Comparison of ENCODE assay signal across 18 cellular contexts in genomic region chr15:46636220-46636619, GRCh38.
DNase-seq lines count a peak whose midpoint lies in the region; TF ChIP-seq lines count a peak whose summit lies in the region.
"Had no signal": no experiment of that assay in that cellular context is flagged by ENCODE, and none has a peak within 500 bp of the region (broad histone marks: within the 10 kb centered on the region; RNA-seq: fewer than 3 reads in every experiment).

No MANE protein-coding gene starts in this region.

- no peaks in the 10 kb centered on the region for H3K27me3 Mint-ChIP-seq in neural progenitor cell (ENCODE audit: insufficient read depth, low read depth)
- H3K27me3 Mint-ChIP-seq: activated naive CD8-positive, alpha-beta T cell treated with anti-CD3 and anti-CD28 coated beads, Interleukin-2, amount 50 U/mL, for 24 hours had no signal

- H3K4me1 Mint-ChIP-seq in neural progenitor cell = peaks cover 28% of the 10 kb centered on the region
- H3K4me1 Mint-ChIP-seq: activated naive CD8-positive, alpha-beta T cell treated with anti-CD3 and anti-CD28 coated beads, Interleukin-2, amount 50 U/mL, for 24 hours; natural killer cell had no signal

- no peaks in the 10 kb centered on the region for H3K9me3 Mint-ChIP-seq in neural progenitor cell
- H3K9me3 Mint-ChIP-seq: activated naive CD8-positive, alpha-beta T cell treated with anti-CD3 and anti-CD28 coated beads, Interleukin-2, amount 50 U/mL, for 24 hours had no signal

- H3K9me3 ChIP-seq in neural progenitor cell (ENCODE audit: low read depth) (no peaks in the 10 kb centered on the region), Karpas-422 (ENCODE audit: low read length) (peaks cover 34% of the 10 kb centered on the region)
- H3K9me3 ChIP-seq: gastroesophageal sphincter had no signal

- H3K9ac ChIP-seq in neural progenitor cell = no peak overlapping the region
- H3K9ac ChIP-seq in Karpas-422 (ENCODE audit: low read length) = no peak overlapping the region

- no peaks in the 10 kb centered on the region for H3K9me2 ChIP-seq in Karpas-422 (replicated peaks; ENCODE audit: insufficient read depth, low read length)

- peak; percentile 24 for TF ChIP-seq CTCF in neural progenitor cell (IDR thresholded peaks at IDR 0.05)

- H3K4me2 ChIP-seq in neural progenitor cell (no peak overlapping the region), Karpas-422 (ENCODE audit: low read depth, low read length, poor library complexity, severe bottlenecking) (no peak overlapping the region)

- H3K4me1 ChIP-seq in neural progenitor cell (peaks cover 20% of the 10 kb centered on the region), Karpas-422 (ENCODE audit: low read length) (no peaks in the 10 kb centered on the region)
- H3K4me1 ChIP-seq: gastroesophageal sphincter, SJCRH30, spleen had no signal

- peak overlapping the region; percentile 4 for H3K4me3 Mint-ChIP-seq in neural progenitor cell
- H3K4me3 Mint-ChIP-seq: activated naive CD8-positive, alpha-beta T cell treated with anti-CD3 and anti-CD28 coated beads, Interleukin-2, amount 50 U/mL, for 24 hours; natural killer cell had no signal

- no peaks in the 10 kb centered on the region for H3K36me3 Mint-ChIP-seq in neural progenitor cell

- no peaks in the 10 kb centered on the region for H3F3A ChIP-seq in neural progenitor cell (ENCODE audit: low read depth)

- H3K79me2 ChIP-seq in neural progenitor cell (ENCODE audit: low read depth) (no peaks in the 10 kb centered on the region), Karpas-422 (ENCODE audit: low read length) (no peaks in the 10 kb centered on the region)

- H3K36me3 ChIP-seq in neural progenitor cell = no peaks in the 10 kb centered on the region
- no peaks in the 10 kb centered on the region for H3K36me3 ChIP-seq in Karpas-422 (ENCODE audit: insufficient read depth, low read length)
- H3K36me3 ChIP-seq: gastroesophageal sphincter, SJCRH30, spleen had no signal

- H3K27ac Mint-ChIP-seq in neural progenitor cell = peak overlapping the region; percentile 25
- H3K27ac Mint-ChIP-seq: activated naive CD8-positive, alpha-beta T cell treated with anti-CD3 and anti-CD28 coated beads, Interleukin-2, amount 50 U/mL, for 24 hours; natural killer cell had no signal

- no peak overlapping the region for H2AFZ ChIP-seq in neural progenitor cell (replicated peaks)
- H2AFZ ChIP-seq in Karpas-422 (ENCODE audit: low read length) = no peak overlapping the region

- H3K27me3 ChIP-seq in neural progenitor cell (no peaks in the 10 kb centered on the region), Karpas-422 (ENCODE audit: low read length) (no peaks in the 10 kb centered on the region)
- H3K27me3 ChIP-seq: gastroesophageal sphincter, spleen had no signal

- H3K4me3 ChIP-seq in neural progenitor cell (no peak overlapping the region), Karpas-422 (ENCODE audit: low read length) (no peak overlapping the region)
- H3K4me3 ChIP-seq: gastroesophageal sphincter, lung, SJCRH30, spleen had no signal

- no peaks in the 10 kb centered on the region for H4K20me1 ChIP-seq in neural progenitor cell (ENCODE audit: low read depth)
- no peaks in the 10 kb centered on the region for H4K20me1 ChIP-seq in Karpas-422 (ENCODE audit: insufficient read depth, low read depth, low read length)

- no peak overlapping the region for H3K27ac ChIP-seq in neural progenitor cell
- H3K27ac ChIP-seq in Karpas-422 (ENCODE audit: low read length) = no peak overlapping the region
- H3K27ac ChIP-seq: gastroesophageal sphincter, SJCRH30, spleen had no signal

- DNase-seq in HS-5 (ENCODE audit: low read depth) (peak; percentile 3), NCI-H82 treated with DMSO at 0.1 percent for 48 hours (lab: John Stamatoyannopoulos, UW; ENCODE audit: unreplicated experiment) (peak; percentile 10), foreskin melanocyte (peak; percentile 24), neural progenitor cell (ENCODE audit: low spot score) (peak; percentile 26), Karpas-422 (no peak), hypothalamus (lab: John Stamatoyannopoulos, UW) (no peak)
- no peak for DNase-seq in activated effector memory CD4-positive, alpha-beta T cell treated with Interleukin-2 at 50 U/mL for 16 hours
- DNase-seq: activated CD4-positive, alpha-beta T cell treated with anti-CD3 and anti-CD28 coated beads for 1 hour; activated naive CD8-positive, alpha-beta T cell treated with anti-CD3 and anti-CD28 coated beads, Interleukin-2, amount 50 U/mL, for 24 hours; dermis blood vessel endothelial cell; natural killer cell; NCI-H187 treated with DMSO at 0.1 percent for 48 hours; SJCRH30; spleen; stimulated activated CD8-positive, alpha-beta memory T cell treated with anti-CD3 and anti-CD28 coated beads, Interleukin-4, amount 100 ng/mL, for 48 hours; substantia nigra had no signal

Comparison
In these comparisons a context has a peak if more than half of its experiments do, and no peak if none do; other contexts are left out.
1. DNase-seq: peak in HS-5 (single experiment), NCI-H82 treated with DMSO at 0.1 percent for 48 hours (single experiment), foreskin melanocyte (single experiment) and neural progenitor cell (single experiment); none in Karpas-422 (single experiment), activated effector memory CD4-positive, alpha-beta T cell treated with Interleukin-2 at 50 U/mL for 16 hours (single experiment) and hypothalamus (0 of 51).